Comparison of ENCODE assay signal across 1 cellular context in the genomic region with DNA sequence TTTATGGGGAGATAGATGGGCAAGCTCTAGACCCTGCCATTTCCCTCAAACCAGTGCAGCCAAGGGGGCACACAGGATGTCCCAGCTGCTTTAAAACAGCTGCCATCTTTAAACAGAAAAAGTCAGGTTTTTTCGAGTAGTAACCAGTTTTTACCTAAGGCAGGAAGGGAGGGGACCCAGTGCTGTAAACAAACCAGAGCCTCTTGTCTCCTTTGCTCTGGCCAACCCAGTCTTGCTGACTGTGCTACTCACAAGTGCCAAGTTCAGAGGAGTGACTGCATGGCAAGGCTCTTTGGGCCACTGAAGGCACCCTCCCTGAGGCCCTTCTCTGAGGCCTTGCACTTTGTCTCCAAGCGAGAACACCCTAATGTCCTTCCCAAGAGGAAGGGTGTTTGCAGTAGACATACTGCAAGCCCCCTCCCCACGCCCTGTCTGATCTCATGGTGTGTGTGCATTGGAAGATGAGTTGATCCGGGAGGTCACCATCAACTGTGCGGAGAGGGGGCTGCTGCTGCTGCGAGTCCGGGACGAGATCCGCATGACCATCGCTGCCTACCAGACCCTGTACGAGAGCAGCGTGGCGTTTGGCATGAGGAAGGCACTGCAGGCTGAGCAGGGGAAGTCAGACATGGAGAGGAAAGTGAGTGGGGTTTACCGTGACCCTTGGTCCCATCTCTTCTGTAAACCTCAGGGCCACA.
TF ChIP-seq lines count a peak whose summit lies in the region.

No MANE protein-coding gene starts in this region.

TF ChIP-seq in HCT116, 20 proteins besides CTCF, POLR2A, EP300 and RAD21 (continued from another document):
- no peak for TF ChIP-seq TCF7L2 (IDR thresholded peaks at IDR 0.05; ENCODE audit: borderline replicate concordance, extremely low read depth, insufficient read depth, insufficient read length)
- no peak for TF ChIP-seq SIN3A (IDR thresholded peaks at IDR 0.05; ENCODE audit: low read depth)
- no peak for TF ChIP-seq ZFX (IDR thresholded peaks at IDR 0.05)
- no peak for TF ChIP-seq EZH2 (IDR thresholded peaks at IDR 0.05)
- TF ChIP-seq SRF (IDR thresholded peaks at IDR 0.05; ENCODE audit: low read depth) = no peak
- no peak for TF ChIP-seq ELF1 (IDR thresholded peaks at IDR 0.05; ENCODE audit: borderline replicate concordance, low read depth)
TF ChIP-seq in HCT116: peak in this region for 0.
